15 cellular contexts compared by ENCODE assay signal in genomic region chr5:163943546-163943945, GRCh38.
DNase-seq lines count a peak whose midpoint lies in the region; ATAC-seq lines count a peak whose summit lies in the region.
"Had no signal": no experiment of that assay in that cellular context is flagged by ENCODE, and none has a peak within 500 bp of the region (broad histone marks: within the 10 kb centered on the region; RNA-seq: fewer than 3 reads in every experiment).

No MANE protein-coding gene starts in this region.

- POLR2A ChIA-PET in naive thymus-derived CD4-positive, alpha-beta T cell (lab: Charles Lee) = no interaction called here

- H3K4me3 ChIP-seq in adipocyte (ENCODE audit: low read length) = no peak overlapping the region
- H3K4me3 ChIP-seq in naive thymus-derived CD4-positive, alpha-beta T cell (ENCODE audit: low read length) = no peak overlapping the region

- H3K36me3 ChIP-seq in adipocyte (ENCODE audit: control insufficient read depth, insufficient read depth, low read length, severe bottlenecking) = no peaks in the 10 kb centered on the region
- no peaks in the 10 kb centered on the region for H3K36me3 ChIP-seq in naive thymus-derived CD4-positive, alpha-beta T cell (ENCODE audit: control insufficient read depth in 2 of 3, insufficient read depth in 3 of 3, low read length in 3 of 3)

- H3K36me3 Mint-ChIP-seq in naive thymus-derived CD4-positive, alpha-beta T cell = no peaks in the 10 kb centered on the region
- H3K36me3 Mint-ChIP-seq: activated naive CD4-positive, alpha-beta T cell treated with anti-CD3 and anti-CD28 coated beads, Interleukin-2, amount 50 U/mL, for 24 hours had no signal

- peak; percentile 31 for DNase-seq in adipocyte (ENCODE audit: low read depth)
- DNase-seq in naive thymus-derived CD4-positive, alpha-beta T cell = no peak
- no peak for DNase-seq in DMS53 (lab: John Stamatoyannopoulos, UW)
- DNase-seq in activated CD4-positive, alpha-beta T cell treated with anti-CD3 and anti-CD28 coated beads for 48 hours = no peak
- DNase-seq: activated CD4-positive, alpha-beta T cell treated with anti-CD3 and anti-CD28 coated beads, Interleukin-2, amount 10 ng/mL, durations not matched to agents 24 days and 14 days; NCI-H2081; NCI-H748 treated with DMSO at 0.1 percent for 48 hours; occipital lobe; stimulated activated naive CD4-positive, alpha-beta T cell treated with Interleukin-2 at 50 U/mL for 16 hours; T-helper 9 cell had no signal

- H3K4me3 Mint-ChIP-seq in naive thymus-derived CD4-positive, alpha-beta T cell = no peak overlapping the region
- H3K4me3 Mint-ChIP-seq: activated CD4-positive, alpha-beta T cell treated with anti-CD3 and anti-CD28 coated beads, Interleukin-2, amount 10 ng/mL, durations not matched to agents 24 days and 14 days; activated naive CD4-positive, alpha-beta T cell treated with anti-CD3 and anti-CD28 coated beads, Interleukin-2, amount 50 U/mL, for 24 hours had no signal

- no peak overlapping the region for H3K9ac ChIP-seq in adipocyte (ENCODE audit: low read length)

- no peaks in the 10 kb centered on the region for H3K27me3 ChIP-seq in adipocyte (replicated peaks; ENCODE audit: control insufficient read depth, insufficient read depth, low read length)
- no peaks in the 10 kb centered on the region for H3K27me3 ChIP-seq in naive thymus-derived CD4-positive, alpha-beta T cell (ENCODE audit: control insufficient read depth in 2 of 2, insufficient read depth in 2 of 2, low read length in 2 of 2)

- intact Hi-C loops in naive thymus-derived CD4-positive, alpha-beta T cell (cut with micrococcal nuclease) = no loop called here

- peaks cover 4% of the 10 kb centered on the region for H3K4me1 ChIP-seq in adipocyte (ENCODE audit: control insufficient read depth, insufficient read depth, low read length)
- no peaks in the 10 kb centered on the region for H3K4me1 ChIP-seq in naive thymus-derived CD4-positive, alpha-beta T cell (ENCODE audit: control insufficient read depth in 2 of 2, insufficient read depth in 2 of 2, low read length in 2 of 2)

- no peak overlapping the region for H3K27ac Mint-ChIP-seq in naive thymus-derived CD4-positive, alpha-beta T cell
- H3K27ac Mint-ChIP-seq: activated CD4-positive, alpha-beta T cell treated with anti-CD3 and anti-CD28 coated beads, Interleukin-2, amount 10 ng/mL, durations not matched to agents 24 days and 14 days; activated naive CD4-positive, alpha-beta T cell treated with anti-CD3 and anti-CD28 coated beads, Interleukin-2, amount 50 U/mL, for 24 hours had no signal

- H3K4me1 Mint-ChIP-seq in naive thymus-derived CD4-positive, alpha-beta T cell = peaks cover 0 to 2% (median 0%) of the 10 kb centered on the region in 7 donors
- H3K4me1 Mint-ChIP-seq: activated CD4-positive, alpha-beta T cell treated with anti-CD3 and anti-CD28 coated beads, Interleukin-2, amount 10 ng/mL, durations not matched to agents 24 days and 14 days; activated naive CD4-positive, alpha-beta T cell treated with anti-CD3 and anti-CD28 coated beads, Interleukin-2, amount 50 U/mL, for 24 hours had no signal

- ATAC-seq in GM18519 (IDR thresholded peaks at IDR 0.05; ENCODE audit: low FRiP score, unreplicated experiment) (peak; percentile 32), HG02852 (IDR thresholded peaks at IDR 0.05; ENCODE audit: unreplicated experiment) (peak; percentile 41), GM19351 (IDR thresholded peaks at IDR 0.05; ENCODE audit: unreplicated experiment) (no peak), HG03460 (IDR thresholded peaks at IDR 0.05; ENCODE audit: unreplicated experiment) (no peak)
- ATAC-seq in naive thymus-derived CD4-positive, alpha-beta T cell = peak; percentile 83

- H3K9me3 Mint-ChIP-seq in naive thymus-derived CD4-positive, alpha-beta T cell = peaks cover 0 to 4% (median 0%) of the 10 kb centered on the region in 11 donors
- H3K9me3 Mint-ChIP-seq: activated CD4-positive, alpha-beta T cell treated with anti-CD3 and anti-CD28 coated beads, Interleukin-2, amount 10 ng/mL, durations not matched to agents 24 days and 14 days; activated naive CD4-positive, alpha-beta T cell treated with anti-CD3 and anti-CD28 coated beads, Interleukin-2, amount 50 U/mL, for 24 hours had no signal

- CTCF ChIA-PET in naive thymus-derived CD4-positive, alpha-beta T cell (lab: Charles Lee) = no interaction called here

- no peaks in the 10 kb centered on the region for H3K27me3 Mint-ChIP-seq in naive thymus-derived CD4-positive, alpha-beta T cell
- H3K27me3 Mint-ChIP-seq: activated CD4-positive, alpha-beta T cell treated with anti-CD3 and anti-CD28 coated beads, Interleukin-2, amount 10 ng/mL, durations not matched to agents 24 days and 14 days; activated naive CD4-positive, alpha-beta T cell treated with anti-CD3 and anti-CD28 coated beads, Interleukin-2, amount 50 U/mL, for 24 hours had no signal

- peaks cover 5% of the 10 kb centered on the region for H3K9me3 ChIP-seq in adipocyte (ENCODE audit: control insufficient read depth, low read length)
- H3K9me3 ChIP-seq in naive thymus-derived CD4-positive, alpha-beta T cell (ENCODE audit: control insufficient read depth in 2 of 3, low read length in 3 of 3) = no peaks in the 10 kb centered on the region

- H3K27ac ChIP-seq in naive thymus-derived CD4-positive, alpha-beta T cell (ENCODE audit: low read depth, low read length) = no peak overlapping the region

Comparison
In these comparisons a context has a peak if more than half of its experiments do, and no peak if none do; other contexts are left out.
1. ATAC-seq: peak in GM18519 (single experiment), HG02852 (single experiment) and naive thymus-derived CD4-positive, alpha-beta T cell (single experiment); none in GM19351 (single experiment) and HG03460 (single experiment).